Comparison of ENCODE assay signal across 20 cellular contexts in the genomic region with DNA sequence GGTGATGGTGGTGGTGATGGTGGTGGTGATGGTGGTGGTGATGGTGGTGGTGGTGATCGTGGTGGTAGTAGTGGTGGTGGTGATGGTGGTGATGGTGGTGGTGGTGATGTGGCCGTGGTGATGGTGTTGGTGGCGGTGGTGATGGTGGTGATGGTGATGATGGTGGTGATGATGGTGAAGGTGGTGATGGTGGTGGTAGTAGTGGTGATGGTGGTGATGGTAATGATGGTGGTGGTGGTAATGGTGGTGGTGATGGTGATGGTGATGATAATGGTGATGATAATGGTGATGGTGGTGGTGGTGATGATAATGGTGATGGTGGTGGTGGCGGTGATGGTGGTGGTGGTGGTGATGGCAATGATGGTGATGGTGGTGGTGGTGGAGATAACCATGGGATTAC. TPM values are rescaled to one million over a fixed set of nuclear protein-coding genes. Genes with fewer than 3 reads are reported as not detected.
DNase-seq lines count a peak whose midpoint lies in the region; ATAC-seq, FAIRE-seq and TF ChIP-seq lines count a peak whose summit lies in the region.
"Had no signal": no experiment of that assay in that cellular context is flagged by ENCODE, and none has a peak within 500 bp of the region (broad histone marks: within the 10 kb centered on the region; RNA-seq: fewer than 3 reads in every experiment).

No MANE protein-coding gene starts in this region.

- in situ Hi-C loops in HepG2 (cut with HindIII; ENCODE audit: extremely low pct_ligation_motif_present, low pct_unique_long_range_greater_than_20kb) = no loop called here

- peaks cover 0 to 7% (median 4%) of the 10 kb centered on the region in 3 donors for H3K36me3 Mint-ChIP-seq in immature natural killer cell
- peaks cover 26% of the 10 kb centered on the region for H3K36me3 Mint-ChIP-seq in glutamatergic neuron (ENCODE audit: unreplicated experiment)
- no peaks in the 10 kb centered on the region for H3K36me3 Mint-ChIP-seq in activated T-helper 2 cell treated with anti-CD3 and anti-CD28 coated beads, Interferon-gamma antibody, Interleukin-2, Interleukin-4, amounts not matched to agents 10 μg/mL and 5 μg/mL and 100 μg/mL, durations not matched to agents 14 hours and 24 hours and 36 hours (ENCODE audit: low read depth)

- POLR2A ChIA-PET in HepG2 (lab: Yijun Ruan, JAX) = no interaction called here

- no peak overlapping the region for H3K4me2 ChIP-seq in HepG2 (ENCODE audit: low read depth, low read length)

- H3K9me3 Mint-ChIP-seq in immature natural killer cell (peaks cover 0 to 15% (median 9%) of the 10 kb centered on the region in 6 donors), glutamatergic neuron (ENCODE audit: unreplicated experiment) (peaks cover 16% of the 10 kb centered on the region)
- peaks cover 44% of the 10 kb centered on the region for H3K9me3 Mint-ChIP-seq in activated T-helper 2 cell treated with anti-CD3 and anti-CD28 coated beads, Interferon-gamma antibody, Interleukin-2, Interleukin-4, amounts not matched to agents 10 μg/mL and 5 μg/mL and 100 μg/mL, durations not matched to agents 14 hours and 24 hours and 36 hours

- TF ChIP-seq RAD21 in HepG2 (CRISPR knock-in tag; IDR thresholded peaks at IDR 0.05) = no peak

- TF ChIP-seq EP300 in HepG2 (IDR thresholded peaks at IDR 0.05; ENCODE audit: low read depth in 2 of 2, low read length in 2 of 2) (no peak), HepG2 (CRISPR knock-in tag; IDR thresholded peaks at IDR 0.05; ENCODE audit: borderline replicate concordance) (no peak), sigmoid colon (IDR thresholded peaks at IDR 0.05) (no peak)

- H3K36me3 ChIP-seq in HepG2 (replicated peaks in 1 of 2; ENCODE audit: control insufficient read depth in 1 of 2, insufficient read depth in 2 of 2, low read length in 2 of 2) (no peaks in the 10 kb centered on the region), right lobe of liver (no peaks in the 10 kb centered on the region), sigmoid colon (no peaks in the 10 kb centered on the region)
- H3K36me3 ChIP-seq: left ventricle myocardium inferior had no signal

- no peak for DNase-seq in HepG2 (ENCODE audit: low spot score)
- no peak for DNase-seq in right lobe of liver
- no peak for DNase-seq in immature natural killer cell
- peak; percentile 61 for DNase-seq in sigmoid colon
- DNase-seq in glutamatergic neuron = no peak
- no peak for DNase-seq in activated T-helper 2 cell treated with anti-CD3 and anti-CD28 coated beads, Interferon-gamma antibody, Interleukin-2, Interleukin-4, amounts not matched to agents 10 μg/mL and 5 μg/mL and 100 μg/mL, durations not matched to agents 14 hours and 24 hours and 36 hours (ENCODE audit: low spot score)
- DNase-seq: CD4-positive, alpha-beta T cell; DMS79; Kasumi-1; left ventricle myocardium inferior; NCI-H1092; NCI-H526; occipital lobe; stimulated activated CD8-positive, alpha-beta memory T cell treated with anti-CD3 and anti-CD28 coated beads, Interleukin-4, amount 100 ng/mL, for 48 hours; T-helper 17 cell; testis had no signal

- H4K20me1 ChIP-seq in HepG2 (ENCODE audit: insufficient read depth, low read length) = no peaks in the 10 kb centered on the region

- intact Hi-C loops in HepG2 (cut with micrococcal nuclease; ENCODE audit: unreplicated experiment) = no loop called here
- intact Hi-C loops in right lobe of liver (cut with DNase I) = no loop called here
- intact Hi-C loops in sigmoid colon (cut with DNase I) = no loop called here
- intact Hi-C loops in activated T-helper 2 cell treated with anti-CD3 and anti-CD28 coated beads, Interferon-gamma antibody, Interleukin-2, Interleukin-4, amounts not matched to agents 10 μg/mL and 5 μg/mL and 100 μg/mL, durations not matched to agents 14 hours and 24 hours and 36 hours (cut with micrococcal nuclease) = no loop called here

- H3K27me3 ChIP-seq in HepG2 (ENCODE audit: control insufficient read depth in 1 of 2, insufficient read depth in 2 of 2, low read length in 2 of 2) (peaks cover 6 to 32% of the 10 kb centered on the region in 2 experiments), right lobe of liver (no peaks in the 10 kb centered on the region), sigmoid colon (no peaks in the 10 kb centered on the region)
- H3K27me3 ChIP-seq: testis had no signal

- no peak for ATAC-seq in HepG2
- no peak for ATAC-seq in right lobe of liver
- no peak for ATAC-seq in GM18498 (IDR thresholded peaks at IDR 0.05; ENCODE audit: unreplicated experiment)
- ATAC-seq in GM21576 (IDR thresholded peaks at IDR 0.05; ENCODE audit: unreplicated experiment) = no peak
- ATAC-seq: T-helper 17 cell had no signal

- H3K27ac ChIP-seq in HepG2 (ENCODE audit: extremely low read length, insufficient read depth, low read length) = no peak overlapping the region
- no peak overlapping the region for H3K27ac ChIP-seq in right lobe of liver
- peak overlapping the region; percentile 98 to 100 (median 99) for H3K27ac ChIP-seq in sigmoid colon

- TF ChIP-seq CTCF in HepG2 (CRISPR knock-in tag; IDR thresholded peaks at IDR 0.05) (no peak), right lobe of liver (IDR thresholded peaks at IDR 0.05) (no peak), sigmoid colon (IDR thresholded peaks at IDR 0.05) (no peak), glutamatergic neuron (IDR thresholded peaks at IDR 0.05; ENCODE audit: partially characterized antibody, unreplicated experiment) (no peak)

- no peaks in the 10 kb centered on the region for H3K9me3 ChIP-seq in HepG2 (ENCODE audit: low read length)
- H3K9me3 ChIP-seq in right lobe of liver = peaks cover 0 to 3% (median 0%) of the 10 kb centered on the region in 4 donors
- no peaks in the 10 kb centered on the region for H3K9me3 ChIP-seq in sigmoid colon
- H3K9me3 ChIP-seq: mucosa of descending colon, testis had no signal

- no TSS peak for BruUV-seq in HepG2 (replicated peaks; lab: Mats Ljungman, UMichigan)

- H3K4me3 Mint-ChIP-seq in immature natural killer cell (peak overlapping the region in 1 of 5 donors; percentile 31), glutamatergic neuron (ENCODE audit: unreplicated experiment) (no peak overlapping the region)
- no peak overlapping the region for H3K4me3 Mint-ChIP-seq in activated T-helper 2 cell treated with anti-CD3 and anti-CD28 coated beads, Interferon-gamma antibody, Interleukin-2, Interleukin-4, amounts not matched to agents 10 μg/mL and 5 μg/mL and 100 μg/mL, durations not matched to agents 14 hours and 24 hours and 36 hours (ENCODE audit: low read depth)
- H3K4me3 Mint-ChIP-seq: CD4-positive, alpha-beta T cell; T-helper 17 cell had no signal

- no peak overlapping the region for H3K9ac ChIP-seq in HepG2 (ENCODE audit: insufficient read depth, low read depth, low read length)

- H3K4me3 ChIP-seq in HepG2 (replicated peaks in 1 of 3; ENCODE audit: insufficient read depth in 1 of 3, low read depth in 2 of 3, low read length in 3 of 3) (no peak overlapping the region), right lobe of liver (no peak overlapping the region), sigmoid colon (no peak overlapping the region)
- H3K4me3 ChIP-seq: left ventricle myocardium inferior, mucosa of descending colon, testis had no signal

- 56% methylated on average over 4 of the region's 4 CpGs for WGBS in HepG2 (ENCODE audit: low lambda C conversion rate)
- WGBS in right lobe of liver (ENCODE audit: insufficient coverage, low coverage, low lambda C conversion rate, missing lambda C conversion rate) = 70% methylated on average over 4 of the region's 4 CpGs
- WGBS in sigmoid colon, 2 donors = 91 to 93% methylated on average over 4 of the region's 4 CpGs

- no peak overlapping the region for H2AFZ ChIP-seq in HepG2 (ENCODE audit: low read length)

- H3K27me3 Mint-ChIP-seq in immature natural killer cell (ENCODE audit: low read depth in 3 of 3) (peaks cover 12 to 29% (median 16%) of the 10 kb centered on the region in 3 donors), glutamatergic neuron (ENCODE audit: unreplicated experiment) (peaks cover 12% of the 10 kb centered on the region)
- peaks cover 2% of the 10 kb centered on the region for H3K27me3 Mint-ChIP-seq in activated T-helper 2 cell treated with anti-CD3 and anti-CD28 coated beads, Interferon-gamma antibody, Interleukin-2, Interleukin-4, amounts not matched to agents 10 μg/mL and 5 μg/mL and 100 μg/mL, durations not matched to agents 14 hours and 24 hours and 36 hours (ENCODE audit: low read depth)
- H3K27me3 Mint-ChIP-seq: CD4-positive, alpha-beta T cell; T-helper 17 cell had no signal

- peak overlapping the region in 5 of 6 donors; percentile 28 to 77 (median 49) for H3K27ac Mint-ChIP-seq in immature natural killer cell
- no peak overlapping the region for H3K27ac Mint-ChIP-seq in glutamatergic neuron (ENCODE audit: unreplicated experiment)
- H3K27ac Mint-ChIP-seq in activated T-helper 2 cell treated with anti-CD3 and anti-CD28 coated beads, Interferon-gamma antibody, Interleukin-2, Interleukin-4, amounts not matched to agents 10 μg/mL and 5 μg/mL and 100 μg/mL, durations not matched to agents 14 hours and 24 hours and 36 hours = no peak overlapping the region
- H3K27ac Mint-ChIP-seq: CD4-positive, alpha-beta T cell; T-helper 17 cell had no signal

- CTCF ChIA-PET in HepG2 (lab: Yijun Ruan, JAX; ENCODE audit: low intra/inter-chr PET ratio, low total read pairs) = no interaction called here

- FAIRE-seq in HepG2 (lab: Jason Lieb, UNC) = no peak

- no peak for TF ChIP-seq POLR2A in HepG2 (IDR thresholded peaks at IDR 0.05; ENCODE audit: insufficient read depth in 1 of 2, low read depth in 2 of 2, low read length in 2 of 2)
- no peak for TF ChIP-seq POLR2A in right lobe of liver (IDR thresholded peaks at IDR 0.05)
- TF ChIP-seq POLR2A in sigmoid colon (IDR thresholded peaks at IDR 0.05) = no peak

- H3K4me1 Mint-ChIP-seq in immature natural killer cell = peaks cover 13 to 16% of the 10 kb centered on the region in 2 donors
- H3K4me1 Mint-ChIP-seq in glutamatergic neuron (ENCODE audit: low read depth, unreplicated experiment) = no peaks in the 10 kb centered on the region
- no peaks in the 10 kb centered on the region for H3K4me1 Mint-ChIP-seq in activated T-helper 2 cell treated with anti-CD3 and anti-CD28 coated beads, Interferon-gamma antibody, Interleukin-2, Interleukin-4, amounts not matched to agents 10 μg/mL and 5 μg/mL and 100 μg/mL, durations not matched to agents 14 hours and 24 hours and 36 hours (ENCODE audit: low read depth)

- H3K4me1 ChIP-seq in HepG2 (ENCODE audit: insufficient read depth, low read length) = no peaks in the 10 kb centered on the region
- no peaks in the 10 kb centered on the region for H3K4me1 ChIP-seq in right lobe of liver
- peaks cover 0 to 55% (median 44%) of the 10 kb centered on the region in 4 donors for H3K4me1 ChIP-seq in sigmoid colon
- H3K4me1 ChIP-seq: testis had no signal

- no peaks in the 10 kb centered on the region for H3K79me2 ChIP-seq in HepG2 (ENCODE audit: insufficient read depth, low read length)

RNA-seq across cellular contexts. Expression of gene COL6A2, which starts 6.8 kb away (rescaled TPM):
- total RNA-seq in HepG2 (2016; rRNA removed; fragmentation: Illumina TruSeq; extraction: Trizol) (0.07 and 0.14 TPM in 2 replicates), right lobe of liver (10 to 100 TPM; 17.3 to 81.7 (median 38.4) TPM), sigmoid colon (1,000 to 10,000 TPM in 2 of 4 donors, 100 to 1,000 TPM in 2; 570 to 1,745 (median 1,082) TPM), glutamatergic neuron (ENCODE audit: unreplicated experiment) (55.2 TPM)
- total RNA-seq in HepG2 (2016; cell fraction: cytosol; rRNA removed; fragmentation: Illumina TruSeq; extraction: Trizol; ENCODE audit: low read depth) = not detected in 2 replicates
- 0.06 TPM in 1 of 2 replicates, not detected in the other for total RNA-seq in HepG2 (2016; cell fraction: insoluble cytoplasmic fraction; rRNA removed; fragmentation: Illumina TruSeq; extraction: Trizol)
- not detected in 2 replicates for total RNA-seq in HepG2 (2016; cell fraction: membrane; rRNA removed; fragmentation: Illumina TruSeq; extraction: Trizol)
- total RNA-seq in HepG2 (2016; cell fraction: nucleus; rRNA removed; fragmentation: Illumina TruSeq; extraction: Trizol) = 0.13 and 0.22 TPM in 2 replicates
- polyA plus RNA-seq in HepG2 (2011; rRNA removed) (0.41 and 1.6 TPM in 2 replicates), immature natural killer cell (10 to 100 TPM in 2 of 3 donors, 1 to 10 TPM in 1; 4.4 to 46.6 (median 30.6) TPM), sigmoid colon (100 to 1,000 TPM in 1 of 3 donors, 10 to 100 TPM in 2; 14.3 to 233 (median 37.8) TPM)
- 0.27 and 0.31 TPM in 2 replicates for polyA plus RNA-seq in HepG2 (2011; cell fraction: cytosol; rRNA removed)
- polyA plus RNA-seq in HepG2 (2011; cell fraction: nucleus; rRNA removed) = 8.5 and 10.4 TPM in 2 replicates
- polyA plus RNA-seq in HepG2 (2012) = 0.36 and 0.81 TPM in 2 replicates
- polyA plus RNA-seq in HepG2 (2016; cell fraction: cytosol; fragmentation: Illumina TruSeq; extraction: Trizol; ENCODE audit: low read depth) = not detected in 2 replicates
- polyA plus RNA-seq in HepG2 (2016; cell fraction: insoluble cytoplasmic fraction; fragmentation: Illumina TruSeq; extraction: Trizol; ENCODE audit: low read depth) = not detected in 2 replicates
- polyA plus RNA-seq in HepG2 (2016; cell fraction: membrane; fragmentation: Illumina TruSeq; extraction: Trizol; ENCODE audit: low read depth) = not detected in 2 replicates
- polyA plus RNA-seq in HepG2 (2016; cell fraction: nucleus; fragmentation: Illumina TruSeq; extraction: Trizol; ENCODE audit: insufficient read depth, low read depth) = 0.48 and 0.69 TPM in 2 replicates
- 0.44 TPM in 1 of 2 replicates, not detected in the other for polyA minus RNA-seq in HepG2 (2011; rRNA and poly(A)+ RNA removed; ENCODE audit: low replicate concordance)
- polyA minus RNA-seq in HepG2 (2011; cell fraction: cytosol; rRNA and poly(A)+ RNA removed) = not detected in 2 replicates
- 0.52 and 1.2 TPM in 2 replicates for polyA minus RNA-seq in HepG2 (2011; cell fraction: nucleus; rRNA and poly(A)+ RNA removed)
- total RNA-seq in activated T-helper 2 cell treated with anti-CD3 and anti-CD28 coated beads, Interferon-gamma antibody, Interleukin-2, Interleukin-4, amounts not matched to agents 10 μg/mL and 5 μg/mL and 100 μg/mL, durations not matched to agents 14 hours and 24 hours and 36 hours = 2.2 TPM in 2 replicates
- total RNA-seq: OCI-LY7 had no signal

Comparison
In these comparisons a context has a peak if more than half of its experiments do, and no peak if none do; other contexts are left out.
1. H3K27ac ChIP-seq: peak in sigmoid colon (4 of 4); none in HepG2 (single experiment) and right lobe of liver (0 of 3).
2. H3K27ac Mint-ChIP-seq: peak in immature natural killer cell (5 of 6); none in glutamatergic neuron (single experiment) and activated T-helper 2 cell treated with anti-CD3 and anti-CD28 coated beads, Interferon-gamma antibody, Interleukin-2, Interleukin-4, amounts not matched to agents 10 μg/mL and 5 μg/mL and 100 μg/mL, durations not matched to agents 14 hours and 24 hours and 36 hours (single experiment).
3. RNA of gene COL6A2, which starts 6.8 kb away (total RNA-seq): 570 to 1,745 TPM in sigmoid colon; 55.2 TPM in glutamatergic neuron (single experiment), 17.3 to 81.7 TPM in right lobe of liver, 2.2 TPM in activated T-helper 2 cell treated with anti-CD3 and anti-CD28 coated beads, Interferon-gamma antibody, Interleukin-2, Interleukin-4, amounts not matched to agents 10 μg/mL and 5 μg/mL and 100 μg/mL, durations not matched to agents 14 hours and 24 hours and 36 hours and 0.06 to 0.22 TPM in HepG2; every median in the first group is over 4 times any median in the second.